In genomic region chr11:27363576-27364115, GRCh38 we compare ENCODE assay signal across 8 cellular contexts. TPM values are rescaled to one million over a fixed set of nuclear protein-coding genes. Genes with fewer than 3 reads are reported as not detected.
DNase-seq lines count a peak whose midpoint lies in the region; ATAC-seq, FAIRE-seq and TF ChIP-seq lines count a peak whose summit lies in the region.

No MANE protein-coding gene starts in this region.

- peak overlapping the region; percentile 54 to 88 (median 59) for H3K4me3 ChIP-seq in HepG2 (replicated peaks in 1 of 3; ENCODE audit: insufficient read depth in 1 of 3, low read depth in 2 of 3, low read length in 3 of 3)
- H3K4me3 ChIP-seq in tibial nerve, result peak overlapping the region; percentile 41 to 81 (median 68)

- peak overlapping the region; percentile 91 for H3K4me2 ChIP-seq in HepG2 (ENCODE audit: low read depth, low read length)

- no peak for FAIRE-seq in HepG2 (lab: Jason Lieb, UNC)

- no peaks in the 10 kb centered on the region for H3K9me3 Mint-ChIP-seq in activated T-cell treated with anti-CD3 and anti-CD28 coated beads, Interleukin-2, amount 50 U/mL, for 24 hours
- no peaks in the 10 kb centered on the region for H3K9me3 Mint-ChIP-seq in activated naive CD8-positive, alpha-beta T cell treated with anti-CD3 and anti-CD28 coated beads, Interleukin-2, amount 50 U/mL, for 24 hours

- POLR2A ChIA-PET in HepG2 (lab: Yijun Ruan, JAX), result interaction anchor here (1.0 to 2.6 kb wide), 5 partner anchors 11 to 109 kb away, joined by 3 to 14 read pairs (median 12); partner anchors contain the start of gene LGR4

- TF ChIP-seq POLR2A in HepG2 (IDR thresholded peaks at IDR 0.05; ENCODE audit: insufficient read depth in 1 of 2, low read depth in 2 of 2, low read length in 2 of 2), result no peak
- TF ChIP-seq POLR2A in tibial nerve (IDR thresholded peaks at IDR 0.05), result no peak

- intact Hi-C loops in HepG2 (cut with micrococcal nuclease; ENCODE audit: unreplicated experiment), result loop anchor here (1.0 to 5.0 kb wide), 3 partner anchors 41 to 179 kb away; no protein-coding TSS in a partner anchor

- TF ChIP-seq CTCF in HepG2 (CRISPR knock-in tag; IDR thresholded peaks at IDR 0.05) (no peak), tibial nerve (IDR thresholded peaks at IDR 0.05) (no peak)

- in situ Hi-C loops in HepG2 (cut with HindIII; ENCODE audit: extremely low pct_ligation_motif_present, low pct_unique_long_range_greater_than_20kb), result loop anchor here (5.0 kb wide), 1 partner anchor 181 kb away; no protein-coding TSS in a partner anchor

- H2AFZ ChIP-seq in HepG2 (ENCODE audit: low read length), result no peak overlapping the region

- WGBS in HepG2 (ENCODE audit: low lambda C conversion rate), result 36% methylated on average over 13 of the region's 13 CpGs
- WGBS in tibial nerve, 2 donors, result 37 to 40% methylated on average over 13 of the region's 13 CpGs

- H3K27ac Mint-ChIP-seq in activated T-cell treated with anti-CD3 and anti-CD28 coated beads, Interleukin-2, amount 50 U/mL, for 24 hours, result peak overlapping the region; percentile 81
- peak overlapping the region; percentile 85 for H3K27ac Mint-ChIP-seq in activated naive CD8-positive, alpha-beta T cell treated with anti-CD3 and anti-CD28 coated beads, Interleukin-2, amount 50 U/mL, for 24 hours

- H3K4me1 Mint-ChIP-seq in activated T-cell treated with anti-CD3 and anti-CD28 coated beads, Interleukin-2, amount 50 U/mL, for 24 hours (ENCODE audit: low read depth), result peaks cover 27% of the 10 kb centered on the region
- peaks cover 23% of the 10 kb centered on the region for H3K4me1 Mint-ChIP-seq in activated naive CD8-positive, alpha-beta T cell treated with anti-CD3 and anti-CD28 coated beads, Interleukin-2, amount 50 U/mL, for 24 hours

- H4K20me1 ChIP-seq in HepG2 (ENCODE audit: insufficient read depth, low read length), result no peaks in the 10 kb centered on the region; the same call in 1 of the 2 replicates

- H3K79me2 ChIP-seq in HepG2 (ENCODE audit: insufficient read depth, low read length), result peaks cover 13% of the 10 kb centered on the region

- peak overlapping the region; percentile 87 for H3K4me3 Mint-ChIP-seq in activated T-cell treated with anti-CD3 and anti-CD28 coated beads, Interleukin-2, amount 50 U/mL, for 24 hours
- peak overlapping the region; percentile 90 for H3K4me3 Mint-ChIP-seq in activated naive CD8-positive, alpha-beta T cell treated with anti-CD3 and anti-CD28 coated beads, Interleukin-2, amount 50 U/mL, for 24 hours

- no peak for TF ChIP-seq EP300 in HepG2 (IDR thresholded peaks at IDR 0.05; ENCODE audit: low read depth in 2 of 2, low read length in 2 of 2)
- TF ChIP-seq EP300 in HepG2 (CRISPR knock-in tag; IDR thresholded peaks at IDR 0.05; ENCODE audit: borderline replicate concordance), result no peak
- TF ChIP-seq EP300 in tibial nerve (IDR thresholded peaks at IDR 0.05), result no peak

- H3K4me1 ChIP-seq in HepG2 (ENCODE audit: insufficient read depth, low read length), result peaks cover 48% of the 10 kb centered on the region
- peaks cover 0 to 18% (median 7%) of the 10 kb centered on the region in 4 donors for H3K4me1 ChIP-seq in tibial nerve

- no TSS peak for BruUV-seq in HepG2 (replicated peaks; lab: Mats Ljungman, UMichigan)

- H3K27me3 Mint-ChIP-seq in activated T-cell treated with anti-CD3 and anti-CD28 coated beads, Interleukin-2, amount 50 U/mL, for 24 hours, result no peaks in the 10 kb centered on the region
- H3K27me3 Mint-ChIP-seq in activated naive CD8-positive, alpha-beta T cell treated with anti-CD3 and anti-CD28 coated beads, Interleukin-2, amount 50 U/mL, for 24 hours, result no peaks in the 10 kb centered on the region

- H3K27ac ChIP-seq in HepG2 (ENCODE audit: extremely low read length, insufficient read depth, low read length) (peak overlapping the region; percentile 76), tibial nerve (peak overlapping the region in 2 of 4 donors; percentile 31 to 66)

- no peak for ATAC-seq in activated naive CD8-positive, alpha-beta T cell treated with anti-CD3 and anti-CD28 coated beads, Interleukin-2, amount 50 U/mL, for 24 hours
- peak; percentile 2; the same call in 2 of the 3 replicates for ATAC-seq in HepG2
- ATAC-seq in HG02852 (IDR thresholded peaks at IDR 0.05; ENCODE audit: unreplicated experiment), result no peak
- no peak for ATAC-seq in HG03280 (IDR thresholded peaks at IDR 0.05; ENCODE audit: unreplicated experiment)
- ATAC-seq in GM19455 (IDR thresholded peaks at IDR 0.05; ENCODE audit: unreplicated experiment), result no peak

- DNase-seq in activated T-cell treated with anti-CD3 and anti-CD28 coated beads, Interleukin-2, amount 50 U/mL, for 24 hours, result no peak
- DNase-seq in activated T-cell treated with anti-CD3 and anti-CD28 coated beads, Interleukin-2, amount 50 U/mL, for 48 hours, result no peak
- DNase-seq in activated naive CD8-positive, alpha-beta T cell treated with anti-CD3 and anti-CD28 coated beads, Interleukin-2, amount 50 U/mL, for 24 hours, result no peak
- DNase-seq in HepG2 (ENCODE audit: low spot score) (no peak), tibial nerve (ENCODE audit: low spot score in 2 of 2) (no peak)

- H3K9me3 ChIP-seq in HepG2 (ENCODE audit: low read length), result no peaks in the 10 kb centered on the region
- no peaks in the 10 kb centered on the region for H3K9me3 ChIP-seq in tibial nerve

- TF ChIP-seq RAD21 in HepG2 (CRISPR knock-in tag; IDR thresholded peaks at IDR 0.05), result no peak

- H3K36me3 ChIP-seq in HepG2 (replicated peaks in 1 of 2; ENCODE audit: control insufficient read depth in 1 of 2, insufficient read depth in 2 of 2, low read length in 2 of 2) (peaks cover 3 to 13% of the 10 kb centered on the region in 2 experiments; a peak in 4 of 5 replicates), tibial nerve (peaks cover 0 to 14% (median 0%) of the 10 kb centered on the region in 3 donors)

- peaks cover 3% of the 10 kb centered on the region for H3K36me3 Mint-ChIP-seq in activated T-cell treated with anti-CD3 and anti-CD28 coated beads, Interleukin-2, amount 50 U/mL, for 24 hours (ENCODE audit: low read depth)
- H3K36me3 Mint-ChIP-seq in activated naive CD8-positive, alpha-beta T cell treated with anti-CD3 and anti-CD28 coated beads, Interleukin-2, amount 50 U/mL, for 24 hours (ENCODE audit: low read depth), result no peaks in the 10 kb centered on the region

- peak overlapping the region; percentile 80 for H3K9ac ChIP-seq in HepG2 (ENCODE audit: insufficient read depth, low read depth, low read length)

- CTCF ChIA-PET in HepG2 (lab: Yijun Ruan, JAX; ENCODE audit: low intra/inter-chr PET ratio, low total read pairs), result no interaction called here

- no peaks in the 10 kb centered on the region; a peak in 1 of 5 replicates for H3K27me3 ChIP-seq in HepG2 (ENCODE audit: control insufficient read depth in 1 of 2, insufficient read depth in 2 of 2, low read length in 2 of 2)
- no peaks in the 10 kb centered on the region for H3K27me3 ChIP-seq in tibial nerve

TF ChIP-seq in HepG2, 621 proteins besides CTCF, POLR2A, EP300 and RAD21 (continues in another document):
- no peak for TF ChIP-seq TARDBP (CRISPR knock-in tag; IDR thresholded peaks at IDR 0.05)
- no peak for TF ChIP-seq ZNF335 (CRISPR knock-in tag; IDR thresholded peaks at IDR 0.05)
- TF ChIP-seq NCOA2 (CRISPR knock-in tag; IDR thresholded peaks at IDR 0.05), result no peak
- no peak for TF ChIP-seq RXRB (CRISPR knock-in tag; IDR thresholded peaks at IDR 0.05; ENCODE audit: borderline replicate concordance)
- no peak for TF ChIP-seq SIN3A (IDR thresholded peaks at IDR 0.05; ENCODE audit: borderline replicate concordance, low read depth, low read length)
- no peak for TF ChIP-seq SSRP1 (CRISPR knock-in tag; IDR thresholded peaks at IDR 0.05)
- TF ChIP-seq MAFK (conservative IDR thresholded peaks at IDR 0.05 in 1 of 2, IDR thresholded peaks at IDR 0.05 in 1 of 2; ENCODE audit: low read length in 2 of 2), result peak; percentile 73 to 80
- no peak for TF ChIP-seq HDAC2 (CRISPR knock-in tag; IDR thresholded peaks at IDR 0.05)
- no peak for TF ChIP-seq NCOR1 (IDR thresholded peaks at IDR 0.05; ENCODE audit: borderline replicate concordance, low read length)
- peak; percentile 77 for TF ChIP-seq MAFF (IDR thresholded peaks at IDR 0.05; ENCODE audit: low read depth, low read length)
- no peak for TF ChIP-seq ZNF30 (CRISPR knock-in tag; IDR thresholded peaks at IDR 0.05)
- TF ChIP-seq FOXC1 (CRISPR knock-in tag; IDR thresholded peaks at IDR 0.05; ENCODE audit: borderline replicate concordance), result no peak
- no peak for TF ChIP-seq ZNF580 (CRISPR knock-in tag; IDR thresholded peaks at IDR 0.05; ENCODE audit: borderline replicate concordance, low read depth)

RNA-seq across cellular contexts. Expression of gene CCDC34, which starts 0.6 kb away (rescaled TPM):
- 34.3 and 37.9 TPM in 2 replicates for total RNA-seq in HepG2 (2016; rRNA removed; fragmentation: Illumina TruSeq; extraction: Trizol)
- 10.7 and 11.6 TPM in 2 replicates for total RNA-seq in HepG2 (2016; cell fraction: cytosol; rRNA removed; fragmentation: Illumina TruSeq; extraction: Trizol; ENCODE audit: low read depth)
- 35.1 and 40.9 TPM in 2 replicates for total RNA-seq in HepG2 (2016; cell fraction: insoluble cytoplasmic fraction; rRNA removed; fragmentation: Illumina TruSeq; extraction: Trizol)
- 18.2 and 19.0 TPM in 2 replicates for total RNA-seq in HepG2 (2016; cell fraction: membrane; rRNA removed; fragmentation: Illumina TruSeq; extraction: Trizol)
- 16.1 and 19.6 TPM in 2 replicates for total RNA-seq in HepG2 (2016; cell fraction: nucleus; rRNA removed; fragmentation: Illumina TruSeq; extraction: Trizol)
- polyA plus RNA-seq in HepG2 (2011; rRNA removed), result 3.2 and 7.6 TPM in 2 replicates
- 3.7 and 5.9 TPM in 2 replicates for polyA plus RNA-seq in HepG2 (2011; cell fraction: cytosol; rRNA removed)
- polyA plus RNA-seq in HepG2 (2011; cell fraction: nucleus; rRNA removed), result 2.3 and 2.6 TPM in 2 replicates
- 7.7 and 20.2 TPM in 2 replicates for polyA plus RNA-seq in HepG2 (2012)
- 7.5 and 10.1 TPM in 2 replicates for polyA plus RNA-seq in HepG2 (2016; cell fraction: cytosol; fragmentation: Illumina TruSeq; extraction: Trizol; ENCODE audit: low read depth)
- polyA plus RNA-seq in HepG2 (2016; cell fraction: insoluble cytoplasmic fraction; fragmentation: Illumina TruSeq; extraction: Trizol; ENCODE audit: low read depth), result 54.7 and 54.9 TPM in 2 replicates
- polyA plus RNA-seq in HepG2 (2016; cell fraction: membrane; fragmentation: Illumina TruSeq; extraction: Trizol; ENCODE audit: low read depth), result 14.2 and 15.6 TPM in 2 replicates
- 22.5 and 25.2 TPM in 2 replicates for polyA plus RNA-seq in HepG2 (2016; cell fraction: nucleus; fragmentation: Illumina TruSeq; extraction: Trizol; ENCODE audit: insufficient read depth, low read depth)
- polyA minus RNA-seq in HepG2 (2011; rRNA and poly(A)+ RNA removed; ENCODE audit: low replicate concordance), result 6.1 and 10.4 TPM in 2 replicates
- polyA minus RNA-seq in HepG2 (2011; cell fraction: cytosol; rRNA and poly(A)+ RNA removed), result 3.0 and 3.5 TPM in 2 replicates
- polyA minus RNA-seq in HepG2 (2011; cell fraction: nucleus; rRNA and poly(A)+ RNA removed), result 15.7 and 17.0 TPM in 2 replicates
- 10 to 100 TPM in 1 of 4 donors, 1 to 10 TPM in 3; 1.4 to 11.5 (median 4.7) TPM for total RNA-seq in tibial nerve
